Comparison of ENCODE assay signal across 10 cellular contexts in genomic region chr2:70984228-70984575, GRCh38. TPM values are rescaled to one million over a fixed set of nuclear protein-coding genes. Genes with fewer than 3 reads are reported as not detected.
"Had no signal": no experiment of that assay in that cellular context is flagged by ENCODE, and none has a peak within 500 bp of the region (broad histone marks: within the 10 kb centered on the region; RNA-seq: fewer than 3 reads in every experiment).

No MANE protein-coding gene starts in this region.

- H3K27me3 Mint-ChIP-seq: activated CD4-positive, alpha-beta memory T cell treated with anti-CD3 and anti-CD28 coated beads for 36 hours had no signal

- H3K4me3 Mint-ChIP-seq: activated CD4-positive, alpha-beta memory T cell treated with anti-CD3 and anti-CD28 coated beads for 36 hours; mesothelial cell of epicardium had no signal

- H3K4me1 ChIP-seq: parathyroid adenoma, upper lobe of right lung had no signal

- H3K4me1 Mint-ChIP-seq: mesothelial cell of epicardium had no signal

- H3K9me3 ChIP-seq: thoracic aorta, upper lobe of right lung had no signal

- H3K79me2 ChIP-seq: parathyroid adenoma had no signal

- H3K9me3 Mint-ChIP-seq: activated CD4-positive, alpha-beta memory T cell treated with anti-CD3 and anti-CD28 coated beads for 36 hours; activated T-cell treated with anti-CD3 and anti-CD28 coated beads, Interleukin-2, amount 50 U/mL, for 72 hours; mesothelial cell of epicardium had no signal

- H3K27ac ChIP-seq: parathyroid adenoma, SK-N-MC, thoracic aorta, upper lobe of right lung had no signal

- H3K27ac Mint-ChIP-seq: activated CD4-positive, alpha-beta memory T cell treated with anti-CD3 and anti-CD28 coated beads for 36 hours; activated T-cell treated with anti-CD3 and anti-CD28 coated beads, Interleukin-2, amount 50 U/mL, for 72 hours; mesothelial cell of epicardium had no signal

- H3K27me3 ChIP-seq: upper lobe of right lung had no signal

- H3K4me3 ChIP-seq: SK-N-MC, thoracic aorta, upper lobe of right lung had no signal

- H3K9ac ChIP-seq: parathyroid adenoma had no signal

- H2AFZ ChIP-seq: parathyroid adenoma had no signal

RNA-seq across cellular contexts. Expression of gene ANKRD53, which starts 5.8 kb away (rescaled TPM):
- total RNA-seq: activated CD4-positive, alpha-beta memory T cell treated with anti-CD3 and anti-CD28 coated beads for 36 hours; bronchial epithelial cell; T-helper 2 cell treated with Interferon-gamma antibody and Interleukin-4, amounts not matched to agents 100 ng/mL and 5 ng/mL, for 36 hours had no signal

RNA-seq across cellular contexts. Expression of gene ATP6V1B1, which starts 48.5 kb away (rescaled TPM):
- total RNA-seq: activated CD4-positive, alpha-beta memory T cell treated with anti-CD3 and anti-CD28 coated beads for 36 hours; activated T-cell treated with anti-CD3 and anti-CD28 coated beads, Interleukin-2, amount 50 U/mL, for 72 hours; astrocyte; bronchial epithelial cell; mesothelial cell of epicardium; T-helper 2 cell treated with Interferon-gamma antibody and Interleukin-4, amounts not matched to agents 100 ng/mL and 5 ng/mL, for 36 hours had no signal
